ENCODE assay signal across 8 cellular contexts in genomic region chr11:119306373-119306890, GRCh38. TPM values are rescaled to one million over a fixed set of nuclear protein-coding genes. Genes with fewer than 3 reads are reported as not detected.
DNase-seq lines count a peak whose midpoint lies in the region; ATAC-seq and TF ChIP-seq lines count a peak whose summit lies in the region.
"Had no signal": no experiment of that assay in that cellular context is flagged by ENCODE, and none has a peak within 500 bp of the region (broad histone marks: within the 10 kb centered on the region; RNA-seq: fewer than 3 reads in every experiment).

No MANE protein-coding gene starts in this region.

- no peak for TF ChIP-seq CTCF in fibroblast of the aortic adventitia (IDR thresholded peaks at IDR 0.05; ENCODE audit: insufficient read depth, low read length)
- TF ChIP-seq CTCF in endothelial cell (IDR thresholded peaks at IDR 0.05; ENCODE audit: unreplicated experiment) = no peak

- H3K27me3 Mint-ChIP-seq in activated T-cell treated with anti-CD3 and anti-CD28 coated beads, Interleukin-2, amount 50 U/mL, for 4 hours (ENCODE audit: low read depth) = no peaks in the 10 kb centered on the region
- no peaks in the 10 kb centered on the region for H3K27me3 Mint-ChIP-seq in stimulated activated naive CD8-positive, alpha-beta T cell treated with anti-CD3 and anti-CD28 coated beads, Interleukin-15, Interleukin-2, amounts not matched to agents 100 ng/mL and 50 ng/mL, for 24 hours
- peaks cover 14% of the 10 kb centered on the region for H3K27me3 Mint-ChIP-seq in endothelial cell (ENCODE audit: unreplicated experiment)
- H3K27me3 Mint-ChIP-seq: dendritic cell treated with granulocyte-macrophage colony-stimulating factor and Interleukin-4, amounts not matched to agents 40 ng/mL and 50 ng/mL, for 4 days had no signal

- peaks cover 26% of the 10 kb centered on the region for H3K4me1 Mint-ChIP-seq in activated T-cell treated with anti-CD3 and anti-CD28 coated beads, Interleukin-2, amount 50 U/mL, for 4 hours (ENCODE audit: low read depth)
- H3K4me1 Mint-ChIP-seq in stimulated activated naive CD8-positive, alpha-beta T cell treated with anti-CD3 and anti-CD28 coated beads, Interleukin-15, Interleukin-2, amounts not matched to agents 100 ng/mL and 50 ng/mL, for 24 hours (ENCODE audit: low read depth) = peaks cover 31% of the 10 kb centered on the region
- peaks cover 18% of the 10 kb centered on the region for H3K4me1 Mint-ChIP-seq in endothelial cell (ENCODE audit: unreplicated experiment)

- peak; percentile 83 to 85 for ATAC-seq in activated T-cell treated with anti-CD3 and anti-CD28 coated beads, Interleukin-2, amount 50 U/mL, for 4 hours
- ATAC-seq in HG03342 (IDR thresholded peaks at IDR 0.05; ENCODE audit: unreplicated experiment) (no peak), HG02678 (IDR thresholded peaks at IDR 0.05; ENCODE audit: unreplicated experiment) (no peak)

- peak overlapping the region; percentile 97 for H3K27ac Mint-ChIP-seq in stimulated activated naive CD8-positive, alpha-beta T cell treated with anti-CD3 and anti-CD28 coated beads, Interleukin-15, Interleukin-2, amounts not matched to agents 100 ng/mL and 50 ng/mL, for 24 hours
- H3K27ac Mint-ChIP-seq in endothelial cell (ENCODE audit: unreplicated experiment) = no peak overlapping the region
- H3K27ac Mint-ChIP-seq: dendritic cell treated with granulocyte-macrophage colony-stimulating factor and Interleukin-4, amounts not matched to agents 40 ng/mL and 50 ng/mL, for 4 days had no signal

- H3K36me3 Mint-ChIP-seq in activated T-cell treated with anti-CD3 and anti-CD28 coated beads, Interleukin-2, amount 50 U/mL, for 4 hours (ENCODE audit: insufficient read depth) = peaks cover 30% of the 10 kb centered on the region
- H3K36me3 Mint-ChIP-seq in stimulated activated naive CD8-positive, alpha-beta T cell treated with anti-CD3 and anti-CD28 coated beads, Interleukin-15, Interleukin-2, amounts not matched to agents 100 ng/mL and 50 ng/mL, for 24 hours (ENCODE audit: low read depth) = peaks cover 41% of the 10 kb centered on the region
- H3K36me3 Mint-ChIP-seq in endothelial cell (ENCODE audit: low read depth, unreplicated experiment) = peaks cover 42% of the 10 kb centered on the region

- DNase-seq in LHCN-M2 (ENCODE audit: low read depth) = peak; percentile 55
- DNase-seq in activated T-cell treated with anti-CD3 and anti-CD28 coated beads, Interleukin-2, amount 50 U/mL, for 4 hours = no peak
- peak; percentile 19 for DNase-seq in fibroblast of the aortic adventitia (ENCODE audit: low read depth)
- no peak for DNase-seq in endothelial cell (ENCODE audit: low spot score)

- no peaks in the 10 kb centered on the region for H3K9me3 Mint-ChIP-seq in activated T-cell treated with anti-CD3 and anti-CD28 coated beads, Interleukin-2, amount 50 U/mL, for 4 hours
- no peaks in the 10 kb centered on the region for H3K9me3 Mint-ChIP-seq in stimulated activated naive CD8-positive, alpha-beta T cell treated with anti-CD3 and anti-CD28 coated beads, Interleukin-15, Interleukin-2, amounts not matched to agents 100 ng/mL and 50 ng/mL, for 24 hours
- H3K9me3 Mint-ChIP-seq in endothelial cell (ENCODE audit: unreplicated experiment) = no peaks in the 10 kb centered on the region
- H3K9me3 Mint-ChIP-seq: dendritic cell treated with granulocyte-macrophage colony-stimulating factor and Interleukin-4, amounts not matched to agents 40 ng/mL and 50 ng/mL, for 4 days had no signal

- H3K4me3 ChIP-seq in fibroblast of the aortic adventitia (ENCODE audit: low read depth, low read length) = no peak overlapping the region

- H3K4me3 Mint-ChIP-seq in activated T-cell treated with anti-CD3 and anti-CD28 coated beads, Interleukin-2, amount 50 U/mL, for 4 hours = peak overlapping the region; percentile 37
- peak overlapping the region; percentile 58 for H3K4me3 Mint-ChIP-seq in stimulated activated naive CD8-positive, alpha-beta T cell treated with anti-CD3 and anti-CD28 coated beads, Interleukin-15, Interleukin-2, amounts not matched to agents 100 ng/mL and 50 ng/mL, for 24 hours
- no peak overlapping the region for H3K4me3 Mint-ChIP-seq in endothelial cell (ENCODE audit: unreplicated experiment)
- H3K4me3 Mint-ChIP-seq: dendritic cell treated with granulocyte-macrophage colony-stimulating factor and Interleukin-4, amounts not matched to agents 40 ng/mL and 50 ng/mL, for 4 days had no signal

RNA-seq across cellular contexts. Expression of gene MCAM, which starts 10.5 kb away (rescaled TPM):
- 11.0 and 29.5 TPM in 2 replicates for total RNA-seq in LHCN-M2 (2014; rRNA removed)
- polyA plus RNA-seq in LHCN-M2 (2012) = 11.0 TPM
- total RNA-seq in activated T-cell treated with anti-CD3 and anti-CD28 coated beads, Interleukin-2, amount 50 U/mL, for 4 hours = 1 to 10 TPM in 2 of 3 donors, under 1 TPM in 1; 0.96 to 3.2 (median 2.1) TPM
- 2.2 and 52.1 TPM in 2 replicates for total RNA-seq in fibroblast of the aortic adventitia (ENCODE audit: low replicate concordance)
- 78.3 TPM for total RNA-seq in endothelial cell (ENCODE audit: unreplicated experiment)

RNA-seq across cellular contexts. Expression of gene RNF26, which starts 27.9 kb away (rescaled TPM):
- total RNA-seq in LHCN-M2 (2014; rRNA removed) (7.3 and 9.3 TPM in 2 replicates), fibroblast of the aortic adventitia (ENCODE audit: low replicate concordance) (4.7 and 7.1 TPM in 2 replicates), endothelial cell (ENCODE audit: unreplicated experiment) (31.5 TPM)
- polyA plus RNA-seq in LHCN-M2 (2012) = 28.8 TPM
- 10 to 100 TPM; 18.6 to 20.7 (median 18.9) TPM for total RNA-seq in activated T-cell treated with anti-CD3 and anti-CD28 coated beads, Interleukin-2, amount 50 U/mL, for 4 hours

RNA-seq across cellular contexts. Expression of gene C1QTNF5, which starts 34.3 kb away (rescaled TPM):
- total RNA-seq in LHCN-M2 (2014; rRNA removed) (9.1 and 9.9 TPM in 2 replicates), fibroblast of the aortic adventitia (ENCODE audit: low replicate concordance) (5.3 and 90.8 TPM in 2 replicates), endothelial cell (ENCODE audit: unreplicated experiment) (26.0 TPM)
- 25.0 TPM for polyA plus RNA-seq in LHCN-M2 (2012)
- not detected for total RNA-seq in activated T-cell treated with anti-CD3 and anti-CD28 coated beads, Interleukin-2, amount 50 U/mL, for 4 hours

RNA-seq across cellular contexts. Expression of gene MFRP, which starts 40.1 kb away (rescaled TPM):
- total RNA-seq in LHCN-M2 (2014; rRNA removed) (not detected in 2 replicates), fibroblast of the aortic adventitia (ENCODE audit: low replicate concordance) (0.08 TPM in 1 of 2 replicates, not detected in the other), endothelial cell (ENCODE audit: unreplicated experiment) (0.13 TPM)
- 0.02 TPM for polyA plus RNA-seq in LHCN-M2 (2012)
- total RNA-seq in activated T-cell treated with anti-CD3 and anti-CD28 coated beads, Interleukin-2, amount 50 U/mL, for 4 hours = not detected

Comparison
In these comparisons a context has a peak if more than half of its experiments do, and no peak if none do; other contexts are left out.
1. DNase-seq: peak in LHCN-M2 (single experiment) and fibroblast of the aortic adventitia (single experiment); none in activated T-cell treated with anti-CD3 and anti-CD28 coated beads, Interleukin-2, amount 50 U/mL, for 4 hours (single experiment) and endothelial cell (single experiment).
2. ATAC-seq: peak in activated T-cell treated with anti-CD3 and anti-CD28 coated beads, Interleukin-2, amount 50 U/mL, for 4 hours (2 of 2); none in HG03342 (single experiment) and HG02678 (single experiment).